In the genomic region with DNA sequence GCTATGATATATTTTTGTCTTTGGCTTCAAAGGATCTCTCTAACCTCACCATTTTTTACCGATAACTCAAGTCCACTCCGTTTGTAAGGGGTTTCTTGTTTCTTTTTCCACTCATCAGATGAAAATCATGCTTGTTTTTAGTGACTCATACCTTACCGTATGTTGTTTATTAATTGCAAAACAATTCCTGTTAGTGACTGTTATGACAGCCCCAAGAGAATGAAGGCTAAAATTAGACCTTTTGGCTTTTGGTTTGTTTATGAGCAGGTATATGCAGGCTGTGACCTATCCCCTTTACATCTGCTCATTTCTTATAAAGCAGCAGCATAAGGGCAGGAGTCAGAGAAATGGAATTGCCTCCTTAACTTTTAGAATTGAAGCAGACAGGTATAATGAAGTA, we compare ENCODE assay signal across 1 cellular context.
TF ChIP-seq lines count a peak whose summit lies in the region.

No MANE protein-coding gene starts in this region.

TF ChIP-seq in WTC11, 78 proteins besides CTCF, POLR2A, EP300 and RAD21 (continued from another document):
- TF ChIP-seq, protein P1, sequence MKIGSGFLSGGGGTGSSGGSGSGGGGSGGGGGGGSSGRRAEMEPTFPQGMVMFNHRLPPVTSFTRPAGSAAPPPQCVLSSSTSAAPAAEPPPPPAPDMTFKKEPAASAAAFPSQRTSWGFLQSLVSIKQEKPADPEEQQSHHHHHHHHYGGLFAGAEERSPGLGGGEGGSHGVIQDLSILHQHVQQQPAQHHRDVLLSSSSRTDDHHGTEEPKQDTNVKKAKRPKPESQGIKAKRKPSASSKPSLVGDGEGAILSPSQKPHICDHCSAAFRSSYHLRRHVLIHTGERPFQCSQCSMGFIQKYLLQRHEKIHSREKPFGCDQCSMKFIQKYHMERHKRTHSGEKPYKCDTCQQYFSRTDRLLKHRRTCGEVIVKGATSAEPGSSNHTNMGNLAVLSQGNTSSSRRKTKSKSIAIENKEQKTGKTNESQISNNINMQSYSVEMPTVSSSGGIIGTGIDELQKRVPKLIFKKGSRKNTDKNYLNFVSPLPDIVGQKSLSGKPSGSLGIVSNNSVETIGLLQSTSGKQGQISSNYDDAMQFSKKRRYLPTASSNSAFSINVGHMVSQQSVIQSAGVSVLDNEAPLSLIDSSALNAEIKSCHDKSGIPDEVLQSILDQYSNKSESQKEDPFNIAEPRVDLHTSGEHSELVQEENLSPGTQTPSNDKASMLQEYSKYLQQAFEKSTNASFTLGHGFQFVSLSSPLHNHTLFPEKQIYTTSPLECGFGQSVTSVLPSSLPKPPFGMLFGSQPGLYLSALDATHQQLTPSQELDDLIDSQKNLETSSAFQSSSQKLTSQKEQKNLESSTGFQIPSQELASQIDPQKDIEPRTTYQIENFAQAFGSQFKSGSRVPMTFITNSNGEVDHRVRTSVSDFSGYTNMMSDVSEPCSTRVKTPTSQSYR (CRISPR knock-in tag; IDR thresholded peaks at IDR 0.05): no peak
- TF ChIP-seq ZNF232 (CRISPR knock-in tag; IDR thresholded peaks at IDR 0.05): no peak
